ENCODE assay signal across 13 cellular contexts in genomic region chr4:152501846-152502536, GRCh38. TPM values are rescaled to one million over a fixed set of nuclear protein-coding genes. Genes with fewer than 3 reads are reported as not detected.
DNase-seq lines count a peak whose midpoint lies in the region; ATAC-seq and TF ChIP-seq lines count a peak whose summit lies in the region.
"Had no signal": no experiment of that assay in that cellular context is flagged by ENCODE, and none has a peak within 500 bp of the region (broad histone marks: within the 10 kb centered on the region; RNA-seq: fewer than 3 reads in every experiment).

No MANE protein-coding gene starts in this region.

- no peaks in the 10 kb centered on the region for H3K9me2 ChIP-seq in OCI-LY7 (ENCODE audit: insufficient read depth, low read length)

- intact Hi-C loops in OCI-LY7 (cut with micrococcal nuclease; ENCODE audit: unreplicated experiment) (loop anchor here (1.0 to 2.0 kb wide), 5 partner anchors 35 to 233 kb away; partner anchors contain the start of gene FBXW7), tibial artery (cut with DNase I; ENCODE audit: low total_unique reads) (no loop called here), CD14-positive monocyte (cut with micrococcal nuclease) (loop anchor here (5.0 to 10.0 kb wide), 2 partner anchors 143 to 230 kb away; no protein-coding TSS in a partner anchor)
- intact Hi-C loops in naive thymus-derived CD4-positive, alpha-beta T cell (cut with micrococcal nuclease) = loop anchor here (1.0 to 2.0 kb wide), 10 partner anchors 17 to 1385 kb away; partner anchors contain the start of gene FBXW7 (in 2 of the 2)

- peak overlapping the region; percentile 19 for H3K27ac ChIP-seq in OCI-LY7 (ENCODE audit: low read depth, low read length, poor library complexity, severe bottlenecking)
- H3K27ac ChIP-seq in naive thymus-derived CD4-positive, alpha-beta T cell (ENCODE audit: low read depth, low read length) = no peak overlapping the region
- no peak overlapping the region for H3K27ac ChIP-seq in tibial artery
- H3K27ac ChIP-seq: SJCRH30 had no signal

- H3K4me3 ChIP-seq in OCI-LY7 (ENCODE audit: low read depth, low read length, poor library complexity, severe bottlenecking) (no peak overlapping the region), tibial artery (no peak overlapping the region)
- no peak overlapping the region for H3K4me3 ChIP-seq in naive thymus-derived CD4-positive, alpha-beta T cell (ENCODE audit: low read length)
- H3K4me3 ChIP-seq: K562, SJCRH30 had no signal

- H3K79me2 ChIP-seq in OCI-LY7 (ENCODE audit: insufficient read depth, low read depth, low read length) = peaks cover 88% of the 10 kb centered on the region

- peak overlapping the region; percentile 73 for H3K4me2 ChIP-seq in OCI-LY7 (ENCODE audit: low read length)

- BruUV-seq in OCI-LY7 (replicated peaks; lab: Mats Ljungman, UMichigan) = no TSS peak

- peaks cover 0 to 4% (median 2%) of the 10 kb centered on the region in 5 donors for H3K36me3 Mint-ChIP-seq in naive thymus-derived CD4-positive, alpha-beta T cell
- H3K36me3 Mint-ChIP-seq in CD14-positive monocyte = peaks cover 7 to 13% of the 10 kb centered on the region in 2 donors

- peak; percentile 65 to 83 for ATAC-seq in activated CD4-positive, CD25-positive, alpha-beta regulatory T cell treated with anti-CD3 and anti-CD28 coated beads, Interleukin-2, amount 50 U/mL, for 24 hours
- ATAC-seq in HG02610 (IDR thresholded peaks at IDR 0.05; ENCODE audit: unreplicated experiment) = peak; percentile 66
- ATAC-seq in naive thymus-derived CD4-positive, alpha-beta T cell = no peak
- ATAC-seq: K562 had no signal

- H3K4me1 Mint-ChIP-seq in naive thymus-derived CD4-positive, alpha-beta T cell = peaks cover 18 to 53% (median 37%) of the 10 kb centered on the region in 7 donors
- peaks cover 27% of the 10 kb centered on the region for H3K4me1 Mint-ChIP-seq in CD14-positive monocyte

- no peak overlapping the region for H3K4me3 Mint-ChIP-seq in naive thymus-derived CD4-positive, alpha-beta T cell
- no peak overlapping the region for H3K4me3 Mint-ChIP-seq in CD14-positive monocyte
- H3K4me3 Mint-ChIP-seq: activated CD4-positive, alpha-beta T cell treated with anti-CD3 and anti-CD28 coated beads, Interleukin-2, amount 10 ng/mL, durations not matched to agents 24 days and 14 days had no signal

- no peak overlapping the region for H2AFZ ChIP-seq in OCI-LY7 (ENCODE audit: low read length)

- H4K20me1 ChIP-seq in OCI-LY7 (ENCODE audit: insufficient read depth, low read length) = peaks cover 24% of the 10 kb centered on the region

- H3K9me3 ChIP-seq in OCI-LY7 (ENCODE audit: low read length) = no peaks in the 10 kb centered on the region
- no peaks in the 10 kb centered on the region for H3K9me3 ChIP-seq in naive thymus-derived CD4-positive, alpha-beta T cell (ENCODE audit: control insufficient read depth in 2 of 3, low read length in 3 of 3)
- H3K9me3 ChIP-seq in tibial artery = no peaks in the 10 kb centered on the region
- H3K9me3 ChIP-seq: SJCRH30 had no signal

- TF ChIP-seq CTCF in OCI-LY7 (conservative IDR thresholded peaks at IDR 0.05; ENCODE audit: low read length) = no peak
- no peak for TF ChIP-seq CTCF in tibial artery (IDR thresholded peaks at IDR 0.05)
- no peak for TF ChIP-seq CTCF in CD14-positive monocyte (IDR thresholded peaks at IDR 0.05)

- H3K36me3 ChIP-seq in OCI-LY7 (ENCODE audit: insufficient read depth, low read length) (peaks cover 1% of the 10 kb centered on the region; the same call in 1 of the 2 replicates), tibial artery (no peaks in the 10 kb centered on the region)
- H3K36me3 ChIP-seq in naive thymus-derived CD4-positive, alpha-beta T cell (ENCODE audit: control insufficient read depth in 2 of 3, insufficient read depth in 3 of 3, low read length in 3 of 3) = no peaks in the 10 kb centered on the region
- H3K36me3 ChIP-seq: SJCRH30 had no signal

- H3K27me3 ChIP-seq in naive thymus-derived CD4-positive, alpha-beta T cell (ENCODE audit: control insufficient read depth in 2 of 2, insufficient read depth in 2 of 2, low read length in 2 of 2) = no peaks in the 10 kb centered on the region
- H3K27me3 ChIP-seq in tibial artery = no peaks in the 10 kb centered on the region
- H3K27me3 ChIP-seq: SJCRH30 had no signal

- no peak for DNase-seq in activated CD4-positive, CD25-positive, alpha-beta regulatory T cell (lab: John Stamatoyannopoulos, UW)
- DNase-seq in OCI-LY7 (ENCODE audit: low spot score) (no peak), tibial artery (no peak), CD14-positive monocyte (ENCODE audit: low spot score) (no peak), amniotic stem cell (lab: John Stamatoyannopoulos, UW) (no peak)
- no peak for DNase-seq in naive thymus-derived CD4-positive, alpha-beta T cell
- DNase-seq: activated CD4-positive, alpha-beta T cell treated with anti-CD3 and anti-CD28 coated beads, Interleukin-2, amount 10 ng/mL, durations not matched to agents 24 days and 14 days; anterior cingulate cortex; retina; SJCRH30 had no signal

- POLR2A ChIA-PET in OCI-LY7 (lab: Charles Lee) = interaction anchor here (0.6 to 9.2 kb wide), 37 partner anchors 8 to 276 kb away, joined by 3 to 130 read pairs (median 5); partner anchors contain the start of gene FBXW7
- POLR2A ChIA-PET in naive thymus-derived CD4-positive, alpha-beta T cell (lab: Charles Lee) = interaction anchor here (1.0 to 4.5 kb wide), 4 partner anchors 34 to 177 kb away, joined by 3 to 41 read pairs (median 5); partner anchors contain the start of gene FBXW7

- peak overlapping the region in 5 of 9 donors; percentile 42 to 87 (median 70) for H3K27ac Mint-ChIP-seq in naive thymus-derived CD4-positive, alpha-beta T cell
- H3K27ac Mint-ChIP-seq in CD14-positive monocyte = peak overlapping the region in 2 of 7 donors; percentile 36 to 42
- H3K27ac Mint-ChIP-seq: activated CD4-positive, alpha-beta T cell treated with anti-CD3 and anti-CD28 coated beads, Interleukin-2, amount 10 ng/mL, durations not matched to agents 24 days and 14 days had no signal

- CTCF ChIA-PET in OCI-LY7 (lab: Charles Lee; ENCODE audit: unreplicated experiment) = interaction anchor here (0.6 to 2.5 kb wide), 3 partner anchors 108 to 208 kb away, joined by 3 to 17 read pairs (median 3); no protein-coding TSS in a partner anchor
- CTCF ChIA-PET in naive thymus-derived CD4-positive, alpha-beta T cell (lab: Charles Lee) = interaction anchor here (0.7 to 10.5 kb wide), 31 partner anchors 9 to 625 kb away, joined by 3 to 167 read pairs (median 5); partner anchors contain the start of genes FBXW7 and TIGD4

- no peaks in the 10 kb centered on the region for H3K9me3 Mint-ChIP-seq in naive thymus-derived CD4-positive, alpha-beta T cell
- peaks cover 0 to 2% (median 0%) of the 10 kb centered on the region in 7 donors for H3K9me3 Mint-ChIP-seq in CD14-positive monocyte
- H3K9me3 Mint-ChIP-seq: activated CD4-positive, alpha-beta T cell treated with anti-CD3 and anti-CD28 coated beads, Interleukin-2, amount 10 ng/mL, durations not matched to agents 24 days and 14 days had no signal

- H3K4me1 ChIP-seq in OCI-LY7 (ENCODE audit: insufficient read depth, low read length, poor library complexity, severe bottlenecking) = peaks cover 36% of the 10 kb centered on the region
- H3K4me1 ChIP-seq in naive thymus-derived CD4-positive, alpha-beta T cell (ENCODE audit: control insufficient read depth in 2 of 2, insufficient read depth in 2 of 2, low read length in 2 of 2) = no peaks in the 10 kb centered on the region
- H3K4me1 ChIP-seq in tibial artery = no peaks in the 10 kb centered on the region
- H3K4me1 ChIP-seq: SJCRH30 had no signal

- no peaks in the 10 kb centered on the region for H3K27me3 Mint-ChIP-seq in naive thymus-derived CD4-positive, alpha-beta T cell
- no peaks in the 10 kb centered on the region for H3K27me3 Mint-ChIP-seq in CD14-positive monocyte (ENCODE audit: low read depth in 3 of 3)
- H3K27me3 Mint-ChIP-seq: activated CD4-positive, alpha-beta T cell treated with anti-CD3 and anti-CD28 coated beads, Interleukin-2, amount 10 ng/mL, durations not matched to agents 24 days and 14 days had no signal

RNA-seq across cellular contexts. Expression of gene FBXW7, which starts 33.9 kb away (rescaled TPM):
- total RNA-seq in OCI-LY7 (2014; rRNA removed; shearing (Covaris generic)) = 58.8 and 97.7 TPM in 2 replicates
- 97.3 and 102 TPM in 2 replicates for total RNA-seq in OCI-LY7 (2022)
- total RNA-seq in naive thymus-derived CD4-positive, alpha-beta T cell = 100 to 1,000 TPM in 4 of 5 experiments, 10 to 100 TPM in 1; 57.5 to 139 (median 116) TPM
- polyA plus RNA-seq in naive thymus-derived CD4-positive, alpha-beta T cell = 10 to 100 TPM; 40.4 to 50.5 TPM
- 10 to 100 TPM; 25.1 to 35.6 TPM for polyA plus RNA-seq in CD14-positive monocyte
